In genomic region chr3:29334652-29335189, GRCh38 we compare ENCODE assay signal across 12 cellular contexts. TPM values are rescaled to one million over a fixed set of nuclear protein-coding genes. Genes with fewer than 3 reads are reported as not detected.
A peak's percentile ranks its signal among the peaks of the same experiment; 100 is the strongest.
DNase-seq lines count a peak whose midpoint lies in the region; ATAC-seq lines count a peak whose summit lies in the region.
"Had no signal": no experiment of that assay in that cellular context is flagged by ENCODE, and none has a peak within 500 bp of the region (broad histone marks: within the 10 kb centered on the region; RNA-seq: fewer than 3 reads in every experiment).

No MANE protein-coding gene starts in this region.

- no peaks in the 10 kb centered on the region for H3K4me1 Mint-ChIP-seq in activated naive CD4-positive, alpha-beta T cell treated with anti-CD3 and anti-CD28 coated beads, Interleukin-2, amount 10 ng/mL, durations not matched to agents 7 days and 5 days

- no peaks in the 10 kb centered on the region for H3K27me3 Mint-ChIP-seq in activated naive CD4-positive, alpha-beta T cell treated with anti-CD3 and anti-CD28 coated beads, Interleukin-2, amount 10 ng/mL, durations not matched to agents 7 days and 5 days
- H3K27me3 Mint-ChIP-seq: CD4-positive, CD25-positive, alpha-beta regulatory T cell had no signal

- no peaks in the 10 kb centered on the region for H3K9me3 Mint-ChIP-seq in activated naive CD4-positive, alpha-beta T cell treated with anti-CD3 and anti-CD28 coated beads, Interleukin-2, amount 10 ng/mL, durations not matched to agents 7 days and 5 days

- in situ Hi-C loops in SK-MEL-5 (cut with HindIII; ENCODE audit: low pct_unique_long_range_greater_than_20kb, low sequenced_read_pairs), result no loop called here

- CTCF ChIA-PET in activated naive CD4-positive, alpha-beta T cell treated with anti-CD3 and anti-CD28 coated beads, Interleukin-2, amount 10 ng/mL, durations not matched to agents 7 days and 5 days (lab: Charles Lee), result no interaction called here

- H3K27ac Mint-ChIP-seq in activated naive CD4-positive, alpha-beta T cell treated with anti-CD3 and anti-CD28 coated beads, Interleukin-2, amount 10 ng/mL, durations not matched to agents 7 days and 5 days, result no peak overlapping the region
- H3K27ac Mint-ChIP-seq: CD4-positive, CD25-positive, alpha-beta regulatory T cell had no signal

- H3K36me3 Mint-ChIP-seq in activated naive CD4-positive, alpha-beta T cell treated with anti-CD3 and anti-CD28 coated beads, Interleukin-2, amount 10 ng/mL, durations not matched to agents 7 days and 5 days, result no peaks in the 10 kb centered on the region
- H3K36me3 Mint-ChIP-seq: CD4-positive, CD25-positive, alpha-beta regulatory T cell had no signal

- H3K4me3 ChIP-seq in skeletal muscle cell (ENCODE audit: low read depth, low read length), result peak overlapping the region; percentile 37
- H3K4me3 ChIP-seq: Peyer's patch had no signal

- peak; percentile 50 for DNase-seq in ELR (ENCODE audit: low read depth)
- peak; percentile 68 for DNase-seq in SK-MEL-5 (ENCODE audit: low read depth, low spot score)
- DNase-seq in fibroblast of peridontal ligament (ENCODE audit: extremely low read depth), result peak; percentile 17
- DNase-seq in skeletal muscle cell (ENCODE audit: low read depth), result no peak
- DNase-seq in NCI-H82 (lab: John Stamatoyannopoulos, UW), result no peak
- DNase-seq in activated T-cell treated with anti-CD3 and anti-CD28 coated beads for 4 hours, result no peak
- no peak for DNase-seq in activated naive CD4-positive, alpha-beta T cell treated with anti-CD3 and anti-CD28 coated beads, Interleukin-2, amount 10 ng/mL, durations not matched to agents 7 days and 5 days
- DNase-seq: activated CD8-positive, alpha-beta memory T cell treated with anti-CD3 and anti-CD28 coated beads, Interleukin-2, amount 50 U/mL, for 48 hours; CD4-positive, CD25-positive, alpha-beta regulatory T cell; NCI-H146 had no signal

- no peak for ATAC-seq in HG02763 (IDR thresholded peaks at IDR 0.05; ENCODE audit: unreplicated experiment)

- no peak overlapping the region for H3K4me3 Mint-ChIP-seq in activated naive CD4-positive, alpha-beta T cell treated with anti-CD3 and anti-CD28 coated beads, Interleukin-2, amount 10 ng/mL, durations not matched to agents 7 days and 5 days
- H3K4me3 Mint-ChIP-seq: CD4-positive, CD25-positive, alpha-beta regulatory T cell had no signal

RNA-seq across cellular contexts. Expression of gene RBMS3, which starts 53.9 kb away (rescaled TPM):
- total RNA-seq in SK-MEL-5 (2014; rRNA removed; shearing (Covaris generic)), result 5.9 and 7.5 TPM in 2 replicates
- 1.9 and 2.8 TPM in 2 replicates for polyA plus RNA-seq in SK-MEL-5 (2015; cell fraction: cytosol; rRNA removed)
- polyA plus RNA-seq in SK-MEL-5 (2015; cell fraction: nucleus; rRNA removed), result 7.0 and 8.3 TPM in 2 replicates

Comparison
In these comparisons a context has a peak if more than half of its experiments do, and no peak if none do; other contexts are left out.
1. DNase-seq: peak in ELR (single experiment), SK-MEL-5 (single experiment) and fibroblast of peridontal ligament (single experiment); none in skeletal muscle cell (single experiment), NCI-H82 (single experiment), activated T-cell treated with anti-CD3 and anti-CD28 coated beads for 4 hours (single experiment) and activated naive CD4-positive, alpha-beta T cell treated with anti-CD3 and anti-CD28 coated beads, Interleukin-2, amount 10 ng/mL, durations not matched to agents 7 days and 5 days (single experiment).